12 cellular contexts compared by ENCODE assay signal in genomic region chr5:143850050-143850713, GRCh38. TPM values are rescaled to one million over a fixed set of nuclear protein-coding genes. Genes with fewer than 3 reads are reported as not detected.
DNase-seq lines count a peak whose midpoint lies in the region; ATAC-seq and TF ChIP-seq lines count a peak whose summit lies in the region.
"Had no signal": no experiment of that assay in that cellular context is flagged by ENCODE, and none has a peak within 500 bp of the region (broad histone marks: within the 10 kb centered on the region; RNA-seq: fewer than 3 reads in every experiment).

No MANE protein-coding gene starts in this region.

- WGBS in prostate gland: 68% methylated on average over 3 of the region's 3 CpGs

- H3K9ac ChIP-seq in Loucy (ENCODE audit: low read depth, low read length, poor library complexity, severe bottlenecking): no peak overlapping the region

- H3K9me2 ChIP-seq in Loucy (replicated peaks; ENCODE audit: low read depth, low read length): no peaks in the 10 kb centered on the region

- no peaks in the 10 kb centered on the region for H3K79me2 ChIP-seq in Loucy (ENCODE audit: insufficient read depth, low read length)

- intact Hi-C loops in prostate gland (cut with DNase I): no loop called here

- H3K27me3 ChIP-seq in Loucy (ENCODE audit: insufficient read depth, low read length, poor library complexity, severe bottlenecking) (no peaks in the 10 kb centered on the region), prostate gland (replicated peaks; ENCODE audit: insufficient read depth) (no peaks in the 10 kb centered on the region)

- H3K4me3 ChIP-seq in Loucy (ENCODE audit: low read length, poor library complexity, severe bottlenecking) (no peak overlapping the region), prostate gland (no peak overlapping the region)
- H3K4me3 ChIP-seq: left ventricle myocardium inferior had no signal

- DNase-seq in renal cortical epithelial cell (ENCODE audit: low read depth): peak; percentile 18
- DNase-seq in iPS-NIHi7 (ENCODE audit: extremely low spot score): no peak
- no peak for DNase-seq in prostate gland (ENCODE audit: low spot score)
- DNase-seq: left ventricle myocardium inferior had no signal

- H3K36me3 ChIP-seq in Loucy (ENCODE audit: insufficient read depth, low read length) (no peaks in the 10 kb centered on the region), prostate gland (no peaks in the 10 kb centered on the region)
- H3K36me3 ChIP-seq: left ventricle myocardium inferior had no signal

- no peaks in the 10 kb centered on the region for H4K20me1 ChIP-seq in Loucy (ENCODE audit: insufficient read depth, low read length, poor library complexity, severe bottlenecking)

- peak; percentile 68 for ATAC-seq in GM18861 (IDR thresholded peaks at IDR 0.05; ENCODE audit: unreplicated experiment)
- peak; percentile 63 for ATAC-seq in GM21825 (IDR thresholded peaks at IDR 0.05; ENCODE audit: unreplicated experiment)
- ATAC-seq in HG02623 (IDR thresholded peaks at IDR 0.05; ENCODE audit: unreplicated experiment): no peak
- ATAC-seq in GM21526 (IDR thresholded peaks at IDR 0.05; ENCODE audit: low FRiP score, unreplicated experiment): no peak
- ATAC-seq: Panc1 had no signal

- H3K4me1 ChIP-seq in Loucy (ENCODE audit: insufficient read depth, low read length, poor library complexity, severe bottlenecking) (no peaks in the 10 kb centered on the region), prostate gland (replicated peaks) (no peaks in the 10 kb centered on the region)
- H3K4me1 ChIP-seq: left ventricle myocardium inferior had no signal

- no peak overlapping the region for H3K4me2 ChIP-seq in Loucy (ENCODE audit: low read depth, low read length, poor library complexity, severe bottlenecking)

- TF ChIP-seq CTCF in Loucy (conservative IDR thresholded peaks at IDR 0.05; ENCODE audit: low read length) (no peak), prostate gland (IDR thresholded peaks at IDR 0.05) (no peak)

- H3K9me3 ChIP-seq in Loucy (ENCODE audit: insufficient read depth, low read depth, low read length) (no peaks in the 10 kb centered on the region), prostate gland (no peaks in the 10 kb centered on the region)
- H3K9me3 ChIP-seq: left ventricle myocardium inferior had no signal

- H3K27ac ChIP-seq in prostate gland: no peak overlapping the region
- H3K27ac ChIP-seq: left ventricle myocardium inferior had no signal

- no peaks in the 10 kb centered on the region for H3F3A ChIP-seq in Loucy (ENCODE audit: low read depth)

- TF ChIP-seq POLR2A in prostate gland (IDR thresholded peaks at IDR 0.05): no peak

- peak overlapping the region; percentile 78 for H2AFZ ChIP-seq in Loucy (ENCODE audit: low read length)

RNA-seq across cellular contexts. Expression of gene HMHB1, which starts 38.2 kb away (rescaled TPM):
- total RNA-seq in renal cortical epithelial cell (not detected in 2 replicates), prostate gland (not detected)
- total RNA-seq: cardiac septum, fibroblast of villous mesenchyme, left ventricle myocardium inferior had no signal

Comparison
In these comparisons a context has a peak if more than half of its experiments do, and no peak if none do; other contexts are left out.
1. ATAC-seq: peak in GM18861 (single experiment) and GM21825 (single experiment); none in HG02623 (single experiment) and GM21526 (single experiment).